8 cellular contexts compared by ENCODE assay signal in the genomic region with DNA sequence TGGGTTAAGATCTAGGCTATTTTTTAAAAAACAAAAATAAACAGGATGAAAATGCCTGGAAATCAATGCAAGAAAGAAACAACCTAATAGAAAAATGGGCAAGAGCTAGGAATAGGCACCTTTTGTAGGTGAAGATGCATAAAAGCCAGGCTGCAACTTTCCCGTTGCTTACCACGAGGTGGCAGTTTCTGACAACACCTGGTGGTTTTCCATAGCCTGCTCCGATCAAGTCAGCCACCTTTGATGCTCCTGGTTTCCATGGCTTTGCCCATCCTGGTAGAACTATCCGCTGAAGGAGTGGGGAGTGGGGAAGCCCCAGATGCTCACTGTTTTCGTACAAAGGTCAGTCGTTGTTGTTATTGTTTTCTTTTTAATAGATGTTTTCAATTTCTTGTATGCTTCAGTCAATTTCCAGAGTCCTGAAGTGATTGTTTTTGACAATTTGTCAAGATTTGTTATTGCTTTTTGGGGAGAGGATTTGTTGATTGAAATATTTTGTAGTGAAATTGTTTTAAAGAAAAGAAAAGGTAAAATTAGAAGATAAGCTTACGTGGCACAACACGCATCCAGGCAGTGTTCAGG. TPM values are rescaled to one million over a fixed set of nuclear protein-coding genes. Genes with fewer than 3 reads are reported as not detected.
DNase-seq lines count a peak whose midpoint lies in the region; ATAC-seq, FAIRE-seq and TF ChIP-seq lines count a peak whose summit lies in the region.

No MANE protein-coding gene starts in this region.

- H3K36me3 Mint-ChIP-seq in naive thymus-derived CD4-positive, alpha-beta T cell = no peaks in the 10 kb centered on the region

- H3K27ac Mint-ChIP-seq in naive thymus-derived CD4-positive, alpha-beta T cell = no peak overlapping the region

- intact Hi-C loops in naive thymus-derived CD4-positive, alpha-beta T cell (cut with micrococcal nuclease) = no loop called here

- H3K27me3 Mint-ChIP-seq in naive thymus-derived CD4-positive, alpha-beta T cell = peaks cover 0 to 24% (median 4%) of the 10 kb centered on the region in 5 donors

- H3K27ac ChIP-seq in naive thymus-derived CD4-positive, alpha-beta T cell (ENCODE audit: low read depth, low read length) = no peak overlapping the region

- FAIRE-seq in RCC 7860 (lab: Jason Lieb, UNC) = no peak

- no peaks in the 10 kb centered on the region for H3K4me1 ChIP-seq in naive thymus-derived CD4-positive, alpha-beta T cell (ENCODE audit: control insufficient read depth in 2 of 2, insufficient read depth in 2 of 2, low read length in 2 of 2)

- no peak for DNase-seq in BJ (ENCODE audit: low read depth)
- DNase-seq in HuH-7.5 (ENCODE audit: low spot score) = peak; percentile 77
- peak; percentile 15 for DNase-seq in RCC 7860 (ENCODE audit: low spot score)
- peak; percentile 67 for DNase-seq in iPS DF 19.7 (ENCODE audit: low read depth, low spot score)
- no peak for DNase-seq in naive thymus-derived CD4-positive, alpha-beta T cell
- DNase-seq in hypothalamus (lab: John Stamatoyannopoulos, UW) = no peak
- no peak for DNase-seq in stimulated activated CD8-positive, alpha-beta memory T cell treated with anti-CD3 and anti-CD28 coated beads, Interleukin-4, amount 100 ng/mL, for 48 hours

- peaks cover 0 to 5% (median 0%) of the 10 kb centered on the region in 11 donors for H3K9me3 Mint-ChIP-seq in naive thymus-derived CD4-positive, alpha-beta T cell

- H3K4me3 ChIP-seq in BJ (ENCODE audit: low read depth, low read length) = no peak overlapping the region
- no peak overlapping the region for H3K4me3 ChIP-seq in naive thymus-derived CD4-positive, alpha-beta T cell (ENCODE audit: low read length)

- no peaks in the 10 kb centered on the region for H3K4me1 Mint-ChIP-seq in naive thymus-derived CD4-positive, alpha-beta T cell

- POLR2A ChIA-PET in BJ (lab: Charles Lee) = no interaction called here
- POLR2A ChIA-PET in naive thymus-derived CD4-positive, alpha-beta T cell (lab: Charles Lee) = no interaction called here

- H3K27me3 ChIP-seq in BJ (ENCODE audit: control insufficient read depth, insufficient read depth, low read length) = peaks cover 10% of the 10 kb centered on the region
- H3K27me3 ChIP-seq in naive thymus-derived CD4-positive, alpha-beta T cell (ENCODE audit: control insufficient read depth in 2 of 2, insufficient read depth in 2 of 2, low read length in 2 of 2) = no peaks in the 10 kb centered on the region

- no peak overlapping the region for H3K4me3 Mint-ChIP-seq in naive thymus-derived CD4-positive, alpha-beta T cell

- CTCF ChIA-PET in BJ (lab: Yijun Ruan, JAX) = interaction anchor here (0.9 to 3.2 kb wide), 7 partner anchors 8 to 55 kb away, joined by 3 to 12 read pairs (median 4); no protein-coding TSS in a partner anchor
- CTCF ChIA-PET in naive thymus-derived CD4-positive, alpha-beta T cell (lab: Charles Lee) = no interaction called here

- no peak for ATAC-seq in naive thymus-derived CD4-positive, alpha-beta T cell
- no peak for ATAC-seq in activated CD4-positive, CD25-positive, alpha-beta regulatory T cell treated with anti-CD3 and anti-CD28 coated beads, Interleukin-2, amount 50 U/mL, for 24 hours

- peak; percentile 45 for TF ChIP-seq CTCF in BJ (IDR thresholded peaks at IDR 0.05; ENCODE audit: insufficient read depth, low read depth, low read length)

- no peaks in the 10 kb centered on the region for H3K36me3 ChIP-seq in BJ (ENCODE audit: control insufficient read depth, insufficient read depth, low read length)
- H3K36me3 ChIP-seq in naive thymus-derived CD4-positive, alpha-beta T cell (ENCODE audit: control insufficient read depth in 2 of 3, insufficient read depth in 3 of 3, low read length in 3 of 3) = no peaks in the 10 kb centered on the region

- no peaks in the 10 kb centered on the region for H3K9me3 ChIP-seq in naive thymus-derived CD4-positive, alpha-beta T cell (ENCODE audit: control insufficient read depth in 2 of 3, low read length in 3 of 3)

RNA-seq across cellular contexts. Expression of gene UBE2Q1, which starts 24.1 kb away (rescaled TPM):
- polyA plus RNA-seq in BJ (2011; rRNA removed) = 11.0 and 16.1 TPM in 2 replicates
- 8.9 and 9.3 TPM in 2 replicates for polyA minus RNA-seq in BJ (2011; rRNA and poly(A)+ RNA removed)
- 100 to 1,000 TPM in 3 of 5 experiments, 10 to 100 TPM in 2; 63.2 to 117 (median 106) TPM for total RNA-seq in naive thymus-derived CD4-positive, alpha-beta T cell
- 10 to 100 TPM in 1 of 2 donors, 1 to 10 TPM in 1; 9.1 to 11.4 TPM for polyA plus RNA-seq in naive thymus-derived CD4-positive, alpha-beta T cell

RNA-seq across cellular contexts. Expression of gene SHE, which starts 32.1 kb away (rescaled TPM):
- polyA plus RNA-seq in BJ (2011; rRNA removed) = not detected in 2 replicates
- not detected in 2 replicates for polyA minus RNA-seq in BJ (2011; rRNA and poly(A)+ RNA removed)
- total RNA-seq in naive thymus-derived CD4-positive, alpha-beta T cell = not detected
- under 1 TPM in 1 of 2 donors, not detected in 1; 0.04 TPM for polyA plus RNA-seq in naive thymus-derived CD4-positive, alpha-beta T cell

RNA-seq across cellular contexts. Expression of gene TDRD10, which starts 32.3 kb away (rescaled TPM):
- polyA plus RNA-seq in BJ (2011; rRNA removed) = not detected in 2 replicates
- polyA minus RNA-seq in BJ (2011; rRNA and poly(A)+ RNA removed) = not detected in 2 replicates
- under 1 TPM in 1 of 5 experiments, not detected in 4; 0.29 TPM for total RNA-seq in naive thymus-derived CD4-positive, alpha-beta T cell
- not detected for polyA plus RNA-seq in naive thymus-derived CD4-positive, alpha-beta T cell

RNA-seq across cellular contexts. Expression of gene CHRNB2, which starts 33.2 kb away (rescaled TPM):
- 0.06 TPM in 2 replicates for polyA plus RNA-seq in BJ (2011; rRNA removed)
- polyA minus RNA-seq in BJ (2011; rRNA and poly(A)+ RNA removed) = 0.05 TPM in 1 of 2 replicates, not detected in the other
- total RNA-seq in naive thymus-derived CD4-positive, alpha-beta T cell = not detected
- polyA plus RNA-seq in naive thymus-derived CD4-positive, alpha-beta T cell = not detected

Comparison
In these comparisons a context has a peak if more than half of its experiments do, and no peak if none do; other contexts are left out.
1. DNase-seq: peak in HuH-7.5 (single experiment), RCC 7860 (single experiment) and iPS DF 19.7 (single experiment); none in BJ (single experiment), naive thymus-derived CD4-positive, alpha-beta T cell (0 of 9), hypothalamus (0 of 51) and stimulated activated CD8-positive, alpha-beta memory T cell treated with anti-CD3 and anti-CD28 coated beads, Interleukin-4, amount 100 ng/mL, for 48 hours (single experiment).